Comparison of ENCODE assay signal across 19 cellular contexts in the genomic region with DNA sequence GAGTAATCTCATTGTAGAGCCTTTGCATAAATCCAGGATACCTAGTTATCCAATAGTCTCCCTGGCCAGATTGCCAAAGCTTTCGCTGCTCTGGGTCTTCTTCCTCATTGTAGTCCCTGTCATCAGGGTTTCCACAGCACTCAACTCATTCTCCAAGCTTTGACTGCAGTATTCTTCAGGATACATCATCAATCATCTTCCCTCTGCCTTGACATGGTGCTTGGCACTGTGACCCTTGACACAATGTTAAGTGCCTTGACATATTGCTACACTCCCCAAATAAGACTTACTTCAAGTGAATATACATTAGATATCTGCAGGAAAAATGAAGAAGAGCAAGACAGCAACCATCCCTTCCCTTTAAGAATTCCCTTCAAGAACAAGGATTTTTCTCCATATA.
DNase-seq lines count a peak whose midpoint lies in the region; ATAC-seq, FAIRE-seq and TF ChIP-seq lines count a peak whose summit lies in the region.
"Had no signal": no experiment of that assay in that cellular context is flagged by ENCODE, and none has a peak within 500 bp of the region (broad histone marks: within the 10 kb centered on the region; RNA-seq: fewer than 3 reads in every experiment).

No MANE protein-coding gene starts in this region.

- CTCF ChIA-PET in H1 (lab: Charles Lee; ENCODE audit: partially characterized antibody) = interaction anchor here (1.0 kb wide), 1 partner anchor 63 kb away, joined by 4 read pairs; no protein-coding TSS in a partner anchor

- H2BK5ac ChIP-seq in H1 (ENCODE audit: low read depth, low read length) = peak overlapping the region; percentile 84; the same call in 1 of the 2 replicates
- no peak overlapping the region for H2BK5ac ChIP-seq in neuronal stem cell (ENCODE audit: low read length)

- ATAC-seq in stimulated activated naive CD8-positive, alpha-beta T cell treated with anti-CD3 and anti-CD28 coated beads, Interleukin-15, amount 100 ng/mL, for 72 hours = no peak
- ATAC-seq in left colon = no peak
- no peak for ATAC-seq in GM21737 (IDR thresholded peaks at IDR 0.05; ENCODE audit: unreplicated experiment)
- ATAC-seq: left cardiac atrium, sciatic nerve had no signal

- no peaks in the 10 kb centered on the region for H3K79me2 ChIP-seq in H1 (ENCODE audit: control insufficient read depth in 1 of 2, insufficient read depth in 2 of 2, low read length in 2 of 2)

- TF ChIP-seq CTCF in H1 (IDR thresholded peaks at IDR 0.05; ENCODE audit: control extremely low read depth in 1 of 3, insufficient read depth in 1 of 3, low read depth in 1 of 3, low read length in 3 of 3) = no peak

- H4K8ac ChIP-seq in H1 (ENCODE audit: extremely low read depth, insufficient read depth, low read length) = no peak overlapping the region
- no peak overlapping the region for H4K8ac ChIP-seq in neuronal stem cell (ENCODE audit: low read depth, low read length)

- no peak for TF ChIP-seq RAD21 in H1 (IDR thresholded peaks at IDR 0.05 in 1 of 2, conservative IDR thresholded peaks at IDR 0.05 in 1 of 2; ENCODE audit: low read depth in 2 of 2, low read length in 2 of 2)

- H3K4me3 ChIP-seq in H1 (ENCODE audit: extremely low read depth in 1 of 4, insufficient read depth in 2 of 4, low read depth in 3 of 4, low read length in 4 of 4) (no peak overlapping the region), neuronal stem cell (ENCODE audit: low read length in 2 of 2) (no peak overlapping the region)
- H3K4me3 ChIP-seq: testis had no signal

- no peaks in the 10 kb centered on the region for H4K20me1 ChIP-seq in H1 (replicated peaks in 1 of 2; ENCODE audit: control insufficient read depth in 1 of 2, insufficient read depth in 2 of 2, low read length in 2 of 2)

- H2BK20ac ChIP-seq in H1 (ENCODE audit: low read length) = peak overlapping the region; percentile 87; the same call in 1 of the 2 replicates

- TF ChIP-seq EP300 in H1 (IDR thresholded peaks at IDR 0.05; ENCODE audit: borderline replicate concordance in 1 of 2, low read depth in 2 of 2, low read length in 2 of 2) = no peak

- H3K79me1 ChIP-seq in H1 (ENCODE audit: low read depth, low read length) = no peaks in the 10 kb centered on the region
- no peaks in the 10 kb centered on the region for H3K79me1 ChIP-seq in neuronal stem cell (ENCODE audit: low read depth, low read length)

- H3K36me3 ChIP-seq in H1 (ENCODE audit: control insufficient read depth in 2 of 4, insufficient read depth in 4 of 4, low read length in 3 of 4) = no peaks in the 10 kb centered on the region
- no peaks in the 10 kb centered on the region for H3K36me3 ChIP-seq in neuronal stem cell (replicated peaks in 1 of 2; ENCODE audit: control insufficient read depth in 2 of 2, insufficient read depth in 2 of 2, low read length in 2 of 2)

- no peak for TF ChIP-seq POLR2A in H1 (IDR thresholded peaks at IDR 0.05; ENCODE audit: control extremely low read depth in 1 of 2, low read depth in 2 of 2, low read length in 2 of 2)

- DNase-seq in stimulated activated naive CD8-positive, alpha-beta T cell treated with anti-CD3 and anti-CD28 coated beads, Interleukin-15, amount 100 ng/mL, for 72 hours = no peak
- DNase-seq in NCI-H82 (lab: John Stamatoyannopoulos, UW) (peak; percentile 81), H1 (ENCODE audit: low read depth in 1 of 2, low spot score in 2 of 2) (no peak), left colon (no peak), urothelium cell line (ENCODE audit: low spot score) (no peak), neuronal stem cell (ENCODE audit: low spot score) (no peak)
- DNase-seq: H9; KG1; left cardiac atrium; NCI-H1417; NCI-H2171 treated with DMSO at 0.1 percent for 48 hours; stimulated activated CD4-positive, alpha-beta T cell treated with anti-CD3 and anti-CD28 coated beads, Interleukin-1b, Interleukin-23, amount 100 ng/mL, for 48 hours; testis had no signal

- H4K91ac ChIP-seq in H1 (replicated peaks; ENCODE audit: insufficient read length, low read length) = peak overlapping the region; percentile 87
- no peak overlapping the region for H4K91ac ChIP-seq in neuronal stem cell (ENCODE audit: low read depth, low read length, poor library complexity)

- peak overlapping the region; percentile 89 for H3K4ac ChIP-seq in H1 (replicated peaks; ENCODE audit: insufficient read length, low read depth, low read length)
- H3K4ac ChIP-seq in neuronal stem cell (ENCODE audit: low read length) = no peak overlapping the region

- peaks cover 35% of the 10 kb centered on the region for H3K36me3 Mint-ChIP-seq in stimulated activated naive CD8-positive, alpha-beta T cell treated with anti-CD3 and anti-CD28 coated beads, Interleukin-15, Interleukin-2, amounts not matched to agents 100 ng/mL and 50 ng/mL, for 24 hours (ENCODE audit: low read depth)

- no peak overlapping the region for H3K56ac ChIP-seq in H1 (replicated peaks; ENCODE audit: insufficient read length, low read depth, low read length)

- intact Hi-C loops in left colon (cut with DNase I, micrococcal nuclease) = no loop called here

- FAIRE-seq in H1 (lab: Jason Lieb, UNC) = peak; percentile 32
- FAIRE-seq in urothelium cell line (lab: Jason Lieb, UNC) = no peak
- FAIRE-seq: colon, D721Med had no signal

- peak overlapping the region; percentile 76; the same call in 1 of the 2 replicates for H2BK15ac ChIP-seq in H1 (ENCODE audit: low read length)
- H2BK15ac ChIP-seq in neuronal stem cell (ENCODE audit: low read length) = no peak overlapping the region

- no peak overlapping the region for H3K27ac ChIP-seq in H1 (ENCODE audit: low read depth, low read length)
- H3K27ac ChIP-seq in neuronal stem cell (replicated peaks; ENCODE audit: low read length) = no peak overlapping the region
- H3K27ac ChIP-seq: RWPE1 had no signal

- no peaks in the 10 kb centered on the region for H3K27me3 Mint-ChIP-seq in stimulated activated naive CD8-positive, alpha-beta T cell treated with anti-CD3 and anti-CD28 coated beads, Interleukin-15, Interleukin-2, amounts not matched to agents 100 ng/mL and 50 ng/mL, for 24 hours
- H3K27me3 Mint-ChIP-seq in stimulated activated naive CD8-positive, alpha-beta T cell treated with anti-CD3 and anti-CD28 coated beads, Interleukin-15, amount 100 ng/mL, for 72 hours = no peaks in the 10 kb centered on the region

- peaks cover 44% of the 10 kb centered on the region for H3K4me1 Mint-ChIP-seq in stimulated activated naive CD8-positive, alpha-beta T cell treated with anti-CD3 and anti-CD28 coated beads, Interleukin-15, Interleukin-2, amounts not matched to agents 100 ng/mL and 50 ng/mL, for 24 hours (ENCODE audit: low read depth)
- H3K4me1 Mint-ChIP-seq in stimulated activated naive CD8-positive, alpha-beta T cell treated with anti-CD3 and anti-CD28 coated beads, Interleukin-15, amount 100 ng/mL, for 72 hours = peaks cover 51% of the 10 kb centered on the region

- no peak overlapping the region for H3K4me2 ChIP-seq in H1 (ENCODE audit: insufficient read depth in 1 of 2, low read depth in 2 of 2, low read length in 2 of 2)
- H3K4me2 ChIP-seq in neuronal stem cell (ENCODE audit: insufficient read depth, low read length, poor library complexity, severe bottlenecking) = no peak overlapping the region

- peak overlapping the region; percentile 97 for H2BK120ac ChIP-seq in H1 (replicated peaks; ENCODE audit: low read depth, low read length)
- H2BK120ac ChIP-seq in neuronal stem cell (ENCODE audit: low read depth, low read length) = no peak overlapping the region

- H2BK12ac ChIP-seq in H1 (ENCODE audit: low read depth, low read length) (peak overlapping the region; percentile 93; the same call in 1 of the 2 replicates), neuronal stem cell (ENCODE audit: low read length) (no peak overlapping the region)

- H4K5ac ChIP-seq in H1 (ENCODE audit: insufficient read length, low read depth, low read length) = no peak overlapping the region

- POLR2A ChIA-PET in H1 (lab: Charles Lee; ENCODE audit: partially characterized antibody) = interaction anchor here (0.6 kb wide), 1 partner anchor 80 kb away, joined by 3 read pairs; no protein-coding TSS in a partner anchor

- H3K23ac ChIP-seq in H1 (ENCODE audit: insufficient read length) (no peak overlapping the region), neuronal stem cell (ENCODE audit: low read depth, low read length, poor library complexity) (no peak overlapping the region)

- H2AK5ac ChIP-seq in H1 (ENCODE audit: low read depth, low read length) (no peak overlapping the region), neuronal stem cell (ENCODE audit: low read depth, low read length) (no peak overlapping the region)

- H3K9ac ChIP-seq in H1 (replicated peaks in 1 of 4; ENCODE audit: extremely low read depth in 1 of 4, low read depth in 3 of 4, low read length in 3 of 4) = no peak overlapping the region
- H3K9ac ChIP-seq in neuronal stem cell (ENCODE audit: low read depth, low read length, poor library complexity) = no peak overlapping the region

- H3K14ac ChIP-seq in H1 (ENCODE audit: insufficient read length) (no peak overlapping the region), neuronal stem cell (ENCODE audit: low read length) (no peak overlapping the region)

- H3K9me3 Mint-ChIP-seq in stimulated activated naive CD8-positive, alpha-beta T cell treated with anti-CD3 and anti-CD28 coated beads, Interleukin-15, Interleukin-2, amounts not matched to agents 100 ng/mL and 50 ng/mL, for 24 hours = peaks cover 35% of the 10 kb centered on the region
- peaks cover 30 to 52% of the 10 kb centered on the region in 2 donors for H3K9me3 Mint-ChIP-seq in stimulated activated naive CD8-positive, alpha-beta T cell treated with anti-CD3 and anti-CD28 coated beads, Interleukin-15, amount 100 ng/mL, for 72 hours
- H3K9me3 Mint-ChIP-seq: H9 had no signal

- H2AFZ ChIP-seq in H1 (ENCODE audit: low read length) (no peak overlapping the region), neuronal stem cell (ENCODE audit: low read length) (no peak overlapping the region)

- peak overlapping the region; percentile 27 for H3K18ac ChIP-seq in H1 (ENCODE audit: extremely low read depth, low read length)
- no peak overlapping the region for H3K18ac ChIP-seq in neuronal stem cell (ENCODE audit: low read length)

- H3K27me3 ChIP-seq in H1 (replicated peaks in 1 of 4; ENCODE audit: control insufficient read depth in 3 of 4, extremely low read depth in 1 of 4, insufficient read depth in 3 of 4, low read length in 3 of 4) (no peaks in the 10 kb centered on the region; a peak in 1 of 7 replicates), neuronal stem cell (ENCODE audit: control insufficient read depth in 3 of 3, insufficient read depth in 3 of 3, low read depth in 1 of 3, low read length in 3 of 3) (no peaks in the 10 kb centered on the region)
- H3K27me3 ChIP-seq: testis had no signal

- H3K9me3 ChIP-seq in H1 (ENCODE audit: insufficient read depth in 2 of 2, low read depth in 1 of 2, low read length in 1 of 2) = no peaks in the 10 kb centered on the region
- no peaks in the 10 kb centered on the region for H3K9me3 ChIP-seq in neuronal stem cell (replicated peaks in 1 of 2; ENCODE audit: control insufficient read depth in 2 of 2, insufficient read depth in 1 of 2, low read depth in 1 of 2, low read length in 2 of 2)
- H3K9me3 ChIP-seq: testis had no signal

- H3K23me2 ChIP-seq in H1 (ENCODE audit: low read depth, low read length) = no peaks in the 10 kb centered on the region

- H3K4me3 Mint-ChIP-seq in stimulated activated naive CD8-positive, alpha-beta T cell treated with anti-CD3 and anti-CD28 coated beads, Interleukin-15, Interleukin-2, amounts not matched to agents 100 ng/mL and 50 ng/mL, for 24 hours = no peak overlapping the region
- H3K4me3 Mint-ChIP-seq in stimulated activated naive CD8-positive, alpha-beta T cell treated with anti-CD3 and anti-CD28 coated beads, Interleukin-15, amount 100 ng/mL, for 72 hours = no peak overlapping the region
- H3K4me3 Mint-ChIP-seq: H9 had no signal

- peak overlapping the region; percentile 24 for H3K27ac Mint-ChIP-seq in stimulated activated naive CD8-positive, alpha-beta T cell treated with anti-CD3 and anti-CD28 coated beads, Interleukin-15, Interleukin-2, amounts not matched to agents 100 ng/mL and 50 ng/mL, for 24 hours
- H3K27ac Mint-ChIP-seq in stimulated activated naive CD8-positive, alpha-beta T cell treated with anti-CD3 and anti-CD28 coated beads, Interleukin-15, amount 100 ng/mL, for 72 hours = peak overlapping the region in 1 of 2 donors; percentile 15
- H3K27ac Mint-ChIP-seq: H9 had no signal

- H3K4me1 ChIP-seq in H1 (replicated peaks in 1 of 4; ENCODE audit: control insufficient read depth in 3 of 4, insufficient read depth in 4 of 4, low read length in 3 of 4) (peaks cover 0 to 5% (median 3%) of the 10 kb centered on the region in 4 experiments; a peak in 5 of 7 replicates), neuronal stem cell (ENCODE audit: control insufficient read depth in 2 of 2, insufficient read depth in 1 of 2, low read depth in 1 of 2, low read length in 2 of 2) (peaks cover 5 to 7% of the 10 kb centered on the region in 2 donors)

- WGBS in H1 (ENCODE audit: extremely low coverage in 1 of 2, insufficient coverage in 1 of 2, insufficient read length in 1 of 2, insufficient replicate concordance in 2 of 2, low coverage in 1 of 2, low lambda C conversion rate in 2 of 2, missing lambda C conversion rate in 1 of 2), 2 experiments = 89% methylated on average over 1 of the region's 1 CpG; no CpG with 5 or more reads in 1 of the 2 experiments
- WGBS in neuronal stem cell (ENCODE audit: extremely low coverage in 2 of 2, insufficient read length in 2 of 2, insufficient replicate concordance in 1 of 2), 2 donors = no CpG with 5 or more reads among the region's 1 CpG
